26 cellular contexts compared by ENCODE assay signal in the genomic region with DNA sequence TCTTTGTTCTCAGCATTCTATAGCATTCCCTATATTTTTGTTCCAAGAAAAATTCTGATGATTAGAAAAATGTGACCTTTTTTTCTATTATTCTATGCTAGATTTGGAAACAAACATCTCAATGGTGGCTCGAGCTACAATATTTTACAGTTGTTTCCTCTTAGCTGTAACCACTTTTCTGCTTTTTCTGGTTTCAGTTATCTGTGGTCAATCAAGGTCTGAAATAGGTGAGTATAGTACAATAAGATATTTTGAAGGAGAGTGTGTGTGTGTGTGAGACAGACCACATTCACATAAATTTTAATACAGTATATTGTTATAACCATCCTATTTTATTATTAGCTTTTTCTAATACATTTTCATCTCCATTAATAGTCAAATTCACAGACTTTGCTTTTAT.
"Had no signal": no experiment of that assay in that cellular context is flagged by ENCODE, and none has a peak within 500 bp of the region (broad histone marks: within the 10 kb centered on the region; RNA-seq: fewer than 3 reads in every experiment).

No MANE protein-coding gene starts in this region.

- H3K36me3 ChIP-seq: breast epithelium, gastroesophageal sphincter, left ventricle myocardium inferior, neural progenitor cell, right atrium auricular region, stomach, thyroid gland, upper lobe of left lung, vagina had no signal

- H3K27ac Mint-ChIP-seq: activated CD4-positive, alpha-beta memory T cell treated with anti-CD3 and anti-CD28 coated beads for 36 hours; activated CD4-positive, alpha-beta T cell treated with anti-CD3 and anti-CD28 coated beads, Interleukin-2, amount 10 ng/mL, durations not matched to agents 24 days and 14 days; activated T-cell treated with anti-CD3 and anti-CD28 coated beads, Interleukin-2, amount 50 U/mL, for 24 hours; natural killer cell; neural progenitor cell; stimulated activated naive B cell treated with anti-CD40 and anti-IgM and Interleukin-4, amounts not matched to agents 10 μg/mL and 1 μg/mL and 100 μg/mL, for 72 hours had no signal

- H3K36me3 Mint-ChIP-seq: activated CD4-positive, alpha-beta memory T cell treated with anti-CD3 and anti-CD28 coated beads for 36 hours; stimulated activated naive B cell treated with anti-CD40 and anti-IgM and Interleukin-4, amounts not matched to agents 10 μg/mL and 1 μg/mL and 100 μg/mL, for 72 hours had no signal

- H3K9me3 ChIP-seq: thyroid gland, vagina had no signal

- H3K4me3 ChIP-seq: breast epithelium, gastroesophageal sphincter, hepatocyte, left ventricle myocardium inferior, lung, neural progenitor cell, right atrium auricular region, stomach, thyroid gland, upper lobe of left lung, vagina had no signal

- H3K27me3 ChIP-seq: breast epithelium, gastroesophageal sphincter, hepatocyte, neural progenitor cell, right atrium auricular region, stomach, thyroid gland, upper lobe of left lung, vagina had no signal

- H3K27me3 Mint-ChIP-seq: activated CD4-positive, alpha-beta memory T cell treated with anti-CD3 and anti-CD28 coated beads for 36 hours; activated CD4-positive, alpha-beta T cell treated with anti-CD3 and anti-CD28 coated beads, Interleukin-2, amount 10 ng/mL, durations not matched to agents 24 days and 14 days; activated T-cell treated with anti-CD3 and anti-CD28 coated beads, Interleukin-2, amount 50 U/mL, for 24 hours; stimulated activated naive B cell treated with anti-CD40 and anti-IgM and Interleukin-4, amounts not matched to agents 10 μg/mL and 1 μg/mL and 100 μg/mL, for 72 hours had no signal

- H3K4me3 Mint-ChIP-seq: activated CD4-positive, alpha-beta memory T cell treated with anti-CD3 and anti-CD28 coated beads for 36 hours; activated CD4-positive, alpha-beta T cell treated with anti-CD3 and anti-CD28 coated beads, Interleukin-2, amount 10 ng/mL, durations not matched to agents 24 days and 14 days; activated T-cell treated with anti-CD3 and anti-CD28 coated beads, Interleukin-2, amount 50 U/mL, for 24 hours; natural killer cell; neural progenitor cell; stimulated activated naive B cell treated with anti-CD40 and anti-IgM and Interleukin-4, amounts not matched to agents 10 μg/mL and 1 μg/mL and 100 μg/mL, for 72 hours had no signal

- H3K4me1 Mint-ChIP-seq: activated CD4-positive, alpha-beta T cell treated with anti-CD3 and anti-CD28 coated beads, Interleukin-2, amount 10 ng/mL, durations not matched to agents 24 days and 14 days; natural killer cell; neural progenitor cell; stimulated activated naive B cell treated with anti-CD40 and anti-IgM and Interleukin-4, amounts not matched to agents 10 μg/mL and 1 μg/mL and 100 μg/mL, for 72 hours had no signal

- H3K4me1 ChIP-seq: breast epithelium, gastroesophageal sphincter, left ventricle myocardium inferior, neural progenitor cell, right atrium auricular region, stomach, thyroid gland, upper lobe of left lung, vagina had no signal

- H3K27ac ChIP-seq: breast epithelium, gastroesophageal sphincter, hepatocyte, left ventricle myocardium inferior, neural progenitor cell, right atrium auricular region, stomach, thyroid gland, upper lobe of left lung, vagina had no signal

- DNase-seq: activated CD4-positive, alpha-beta memory T cell treated with anti-CD3 and anti-CD28 coated beads for 36 hours; activated CD4-positive, alpha-beta T cell treated with anti-CD3 and anti-CD28 coated beads, Interleukin-2, amount 10 ng/mL, durations not matched to agents 24 days and 14 days; activated CD4-positive, CD25-positive, alpha-beta regulatory T cell treated with anti-CD3 and anti-CD28 coated beads, Interleukin-2, amount 50 U/mL, for 72 hours; activated CD8-positive, alpha-beta memory T cell treated with anti-CD3 and anti-CD28 coated beads, Interleukin-2, amount 50 U/mL, for 48 hours; activated gamma-delta T cell treated with Interleukin-2 at 50 U/mL for 16 hours; activated naive CD4-positive, alpha-beta T cell treated with anti-CD3 and anti-CD28 coated beads, Interleukin-2, amount 50 U/mL, for 16 hours; activated T-cell treated with anti-CD3 and anti-CD28 coated beads, Interleukin-2, amount 50 U/mL, for 24 hours; central memory CD4-positive, alpha-beta T cell; islet precursor cell; left ventricle myocardium inferior; mesendoderm; natural killer cell; occipital lobe; stimulated activated CD4-positive, alpha-beta T cell treated with anti-CD3 and anti-CD28 coated beads, Interleukin-15, amount 100 ng/mL, for 24 hours; stimulated activated CD4-positive, alpha-beta T cell treated with anti-CD3 and anti-CD28 coated beads, Interleukin-2, amount 100 ng/mL, for 24 hours; stimulated activated naive B cell treated with anti-CD40 and anti-IgM and Interleukin-4, amounts not matched to agents 10 μg/mL and 1 μg/mL and 100 μg/mL, for 72 hours; stomach; thyroid gland; upper lobe of left lung had no signal

- ATAC-seq: gastroesophageal sphincter; natural killer cell; stimulated activated naive B cell treated with anti-CD40 and anti-IgM and Interleukin-4, amounts not matched to agents 10 μg/mL and 1 μg/mL and 100 μg/mL, for 72 hours had no signal
